Comparison of ENCODE assay signal across 24 cellular contexts in the genomic region with DNA sequence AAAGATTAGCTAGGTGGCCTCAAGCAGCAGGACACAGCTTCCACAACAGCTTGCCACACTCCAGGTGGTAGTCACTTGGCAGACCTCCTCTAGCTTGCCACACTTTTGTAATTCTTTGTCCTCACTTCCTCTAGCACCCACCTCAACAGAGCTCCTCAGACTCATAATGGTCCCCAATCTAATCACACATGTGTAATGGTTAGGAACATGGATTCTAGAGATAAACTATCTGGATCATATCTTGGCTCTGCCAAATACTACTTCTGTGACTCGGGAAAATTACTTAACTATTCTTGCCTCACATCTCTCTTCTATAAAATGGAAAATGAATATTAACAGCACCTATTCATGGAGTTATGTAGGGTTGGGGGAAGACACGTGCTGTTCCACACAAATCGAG. TPM values are rescaled to one million over a fixed set of nuclear protein-coding genes. Genes with fewer than 3 reads are reported as not detected.
DNase-seq lines count a peak whose midpoint lies in the region; ATAC-seq, FAIRE-seq and TF ChIP-seq lines count a peak whose summit lies in the region.
"Had no signal": no experiment of that assay in that cellular context is flagged by ENCODE, and none has a peak within 500 bp of the region (broad histone marks: within the 10 kb centered on the region; RNA-seq: fewer than 3 reads in every experiment).

No MANE protein-coding gene starts in this region.

- TF ChIP-seq RAD21 in K562 (CRISPR knock-in tag; conservative IDR thresholded peaks at IDR 0.05 in 1 of 2, IDR thresholded peaks at IDR 0.05 in 1 of 2) = no peak

- H3K36me3 ChIP-seq in DND-41 (ENCODE audit: insufficient read depth, low read length) (peaks cover 77% of the 10 kb centered on the region), K562 (ENCODE audit: control insufficient read depth, insufficient read depth, low read length) (peaks cover 77% of the 10 kb centered on the region)

- H3K9me1 ChIP-seq in K562 (ENCODE audit: control insufficient read depth, insufficient read depth, low read length) = no peaks in the 10 kb centered on the region

- TF ChIP-seq EP300 in K562 (IDR thresholded peaks at IDR 0.05; ENCODE audit: low read length) = no peak

- H3K4me1 ChIP-seq in DND-41 (ENCODE audit: insufficient read depth, low read length) = peaks cover 45% of the 10 kb centered on the region
- H3K4me1 ChIP-seq in K562 (replicated peaks in 1 of 2; ENCODE audit: control insufficient read depth in 2 of 2, insufficient read depth in 2 of 2, low read length in 2 of 2) = peaks cover 6 to 14% of the 10 kb centered on the region in 2 experiments; a peak in 3 of 5 replicates
- H3K4me1 ChIP-seq: Caco-2 had no signal

- no peak overlapping the region for H3K27ac ChIP-seq in DND-41 (ENCODE audit: low read length)
- H3K27ac ChIP-seq in K562 (ENCODE audit: extremely low read depth, low read depth, low read length) = no peak overlapping the region; the same call in 1 of the 3 replicates
- H3K27ac ChIP-seq: adrenal gland, body of pancreas, RWPE1 had no signal

- FAIRE-seq in K562 (lab: Jason Lieb, UNC) = no peak
- FAIRE-seq: islet of Langerhans, TTC549 had no signal

- H3K79me2 ChIP-seq in DND-41 (ENCODE audit: insufficient read depth, low read length) (peaks cover 69% of the 10 kb centered on the region), K562 (ENCODE audit: control insufficient read depth, insufficient read depth, low read length) (peaks cover 63% of the 10 kb centered on the region)

- ATAC-seq in DND-41 (ENCODE audit: insufficient read depth, low read depth) (no peak), K562 (no peak), natural killer cell (no peak), GM21723 (IDR thresholded peaks at IDR 0.05; ENCODE audit: unreplicated experiment) (no peak)
- ATAC-seq: body of pancreas, left ventricle myocardium superior had no signal

- peaks cover 52% of the 10 kb centered on the region for H3K4me1 Mint-ChIP-seq in activated T-cell treated with anti-CD3 and anti-CD28 coated beads, Interleukin-2, amount 50 U/mL, for 24 hours (ENCODE audit: low read depth)
- H3K4me1 Mint-ChIP-seq in natural killer cell = peaks cover 60 to 64% of the 10 kb centered on the region in 2 donors

- no peak for DNase-seq in activated T-cell treated with anti-CD3 and anti-CD28 coated beads, Interleukin-2, amount 50 U/mL, for 24 hours
- DNase-seq in activated T-cell treated with anti-CD3 and anti-CD28 coated beads, Interleukin-2, amount 50 U/mL, for 1 hour = no peak
- DNase-seq in DND-41 (no peak), K562 (ENCODE audit: extremely low read depth in 1 of 4, low spot score in 3 of 4) (no peak), natural killer cell (no peak), GM19238 (ENCODE audit: insufficient read length, low spot score) (no peak), putamen (ENCODE audit: low spot score) (no peak)
- DNase-seq: adrenal gland, body of pancreas, Caco-2, GF-D8, left ventricle myocardium superior, NCI-H1436, NCI-H2107, NCI-H446, NCI-H82, T-helper 1 cell, trophoblast cell had no signal

- CTCF ChIA-PET in K562 (lab: Yijun Ruan, JAX; ENCODE audit: low intra/inter-chr PET ratio) = no interaction called here

- no peaks in the 10 kb centered on the region for H3K9me3 Mint-ChIP-seq in activated T-cell treated with anti-CD3 and anti-CD28 coated beads, Interleukin-2, amount 50 U/mL, for 24 hours
- H3K9me3 Mint-ChIP-seq in natural killer cell = no peaks in the 10 kb centered on the region
- H3K9me3 Mint-ChIP-seq: activated T-helper 2 cell treated with anti-CD3 and anti-CD28 coated beads, Interferon-gamma antibody, Interleukin-2, Interleukin-4, amounts not matched to agents 10 μg/mL and 5 μg/mL and 100 μg/mL, durations not matched to agents 14 hours and 24 hours and 36 hours; nephron had no signal

- H3K4me3 ChIP-seq in DND-41 (ENCODE audit: low read depth in 1 of 2, low read length in 2 of 2) = no peak overlapping the region
- H3K4me3 ChIP-seq in K562 = no peak overlapping the region
- H3K4me3 ChIP-seq: adrenal gland, body of pancreas had no signal

- no peak overlapping the region for H3K4me3 Mint-ChIP-seq in activated T-cell treated with anti-CD3 and anti-CD28 coated beads, Interleukin-2, amount 50 U/mL, for 24 hours
- H3K4me3 Mint-ChIP-seq in natural killer cell = no peak overlapping the region

- intact Hi-C loops in K562 (cut with micrococcal nuclease) = loop anchor here (10.0 kb wide), 1 partner anchor 203 kb away; a partner anchor contains a TSS
- intact Hi-C loops in natural killer cell (cut with micrococcal nuclease) = no loop called here

- BruUV-seq in K562 (replicated peaks; lab: Mats Ljungman, UMichigan) = TSS peak; percentile 0

- POLR2A ChIA-PET in K562 (lab: Yijun Ruan, JAX) = interaction anchor here (0.7 to 1.8 kb wide), 6 partner anchors 9 to 36 kb away, joined by 3 to 6 read pairs (median 3); a partner anchor contains a TSS

- H3K9me3 ChIP-seq in DND-41 (ENCODE audit: insufficient read depth, low read length, severe bottlenecking) = no peaks in the 10 kb centered on the region
- H3K9me3 ChIP-seq in K562 (replicated peaks; ENCODE audit: control insufficient read depth, insufficient read depth, low read depth, low read length) = no peaks in the 10 kb centered on the region
- H3K9me3 ChIP-seq: adrenal gland, body of pancreas, Caco-2 had no signal

- no peaks in the 10 kb centered on the region for H3K27me3 ChIP-seq in DND-41 (ENCODE audit: insufficient read depth, low read length, poor library complexity)
- no peaks in the 10 kb centered on the region for H3K27me3 ChIP-seq in K562 (ENCODE audit: control insufficient read depth in 2 of 2, insufficient read depth in 2 of 2, low read length in 2 of 2)
- H3K27me3 ChIP-seq: adrenal gland, body of pancreas had no signal

- in situ Hi-C loops in K562 (cut with MboI) = no loop called here

- H4K20me1 ChIP-seq in DND-41 (ENCODE audit: insufficient read depth, low read length) (peaks cover 34% of the 10 kb centered on the region; the same call in 1 of the 2 replicates), K562 (replicated peaks; ENCODE audit: control insufficient read depth, insufficient read depth, low read length) (no peaks in the 10 kb centered on the region; the same call in 1 of the 2 replicates)

- TF ChIP-seq POLR2A in K562 (conservative IDR thresholded peaks at IDR 0.05) = no peak

- no peak for TF ChIP-seq CTCF in DND-41 (IDR thresholded peaks at IDR 0.05; ENCODE audit: borderline replicate concordance, extremely low read depth, low read length, poor library complexity, severe bottlenecking)
- TF ChIP-seq CTCF in K562 (IDR thresholded peaks at IDR 0.05 in 2 of 3, conservative IDR thresholded peaks at IDR 0.05 in 1 of 3; ENCODE audit: insufficient read depth in 2 of 3, low read depth in 1 of 3, low read length in 3 of 3) = no peak
- no peak for TF ChIP-seq CTCF in natural killer cell (IDR thresholded peaks at IDR 0.05)

- H3K4me2 ChIP-seq in DND-41 (ENCODE audit: insufficient read depth, low read length) (peak overlapping the region; percentile 42; the same call in 1 of the 2 replicates), K562 (ENCODE audit: insufficient read depth, low read length) (peak overlapping the region; percentile 21; the same call in 1 of the 2 replicates)

- H3K9ac ChIP-seq in DND-41 (ENCODE audit: low read depth, low read length) (no peak overlapping the region), K562 (ENCODE audit: insufficient read depth in 1 of 2, low read depth in 2 of 2, low read length in 2 of 2) (no peak overlapping the region)

- H3K27me3 Mint-ChIP-seq in activated T-cell treated with anti-CD3 and anti-CD28 coated beads, Interleukin-2, amount 50 U/mL, for 24 hours = no peaks in the 10 kb centered on the region
- H3K27me3 Mint-ChIP-seq in natural killer cell (ENCODE audit: low read depth in 2 of 2) = no peaks in the 10 kb centered on the region

- H3K27ac Mint-ChIP-seq in activated T-cell treated with anti-CD3 and anti-CD28 coated beads, Interleukin-2, amount 50 U/mL, for 24 hours = peak overlapping the region; percentile 73
- H3K27ac Mint-ChIP-seq in natural killer cell = peak overlapping the region; percentile 53 to 78
- H3K27ac Mint-ChIP-seq: activated T-helper 2 cell treated with anti-CD3 and anti-CD28 coated beads, Interferon-gamma antibody, Interleukin-2, Interleukin-4, amounts not matched to agents 10 μg/mL and 5 μg/mL and 100 μg/mL, durations not matched to agents 14 hours and 24 hours and 36 hours; nephron had no signal

- H3K36me3 Mint-ChIP-seq in activated T-cell treated with anti-CD3 and anti-CD28 coated beads, Interleukin-2, amount 50 U/mL, for 24 hours (ENCODE audit: low read depth) = peaks cover 94% of the 10 kb centered on the region
- peaks cover 46% of the 10 kb centered on the region for H3K36me3 Mint-ChIP-seq in natural killer cell

- H2AFZ ChIP-seq in DND-41 (ENCODE audit: low read depth, low read length) (no peak overlapping the region), K562 (ENCODE audit: low read depth, low read length) (no peak overlapping the region)

- 41% methylated on average over 3 of the region's 3 CpGs for WGBS in K562 (ENCODE audit: insufficient coverage, low coverage, missing lambda C conversion rate)

RNA-seq across cellular contexts. Expression of a gene that starts 3.4 kb away (rescaled TPM):
- 357 and 597 TPM in 2 replicates for total RNA-seq in K562 (2011; cell fraction: chromatin; rRNA removed; ENCODE audit: low replicate concordance)
- 292 and 296 TPM in 2 replicates for total RNA-seq in K562 (2011; cell fraction: nucleolus; rRNA removed)
- 272 and 298 TPM in 2 replicates for total RNA-seq in K562 (2011; cell fraction: nucleoplasm; rRNA removed)
- total RNA-seq in K562 (2014; rRNA removed) (76.1 and 87.5 TPM in 2 replicates), K562 (2014; rRNA removed; fragmentation: Illumina TruSeq; extraction: Trizol) (66.5 and 77.9 TPM in 2 replicates), K562 (2015; rRNA removed; fragmentation: Illumina TruSeq; extraction: Trizol) (94.4 and 95.0 TPM in 2 replicates), K562 (2021) (188 and 210 TPM in 2 replicates), natural killer cell (100 to 1,000 TPM; 207 to 236 (median 228) TPM)
- polyA plus RNA-seq in K562 (2011; rRNA removed) (191 and 199 TPM in 2 replicates), K562 (2014; fragmentation: Illumina TruSeq; extraction: Trizol) (224 and 231 TPM in 2 replicates), K562 (2014; fragmentation: Nextera tagmentation; extraction: Ambion mirVana) (100 to 1,000 TPM in 1 of 2 experiments, 10 to 100 TPM in 1; 87.9 to 155 TPM), K562 (2014; rRNA removed) (171 and 181 TPM in 2 replicates)
- 297 and 335 TPM in 2 replicates for polyA plus RNA-seq in K562 (2011; cell fraction: cytosol; rRNA removed)
- 314 and 395 TPM in 2 replicates for polyA plus RNA-seq in K562 (2011; cell fraction: nucleus; rRNA removed)
- polyA plus RNA-seq in K562 (2012) = 148 and 177 TPM in 2 replicates
- polyA minus RNA-seq in K562 (2011; rRNA and poly(A)+ RNA removed) = 329 and 491 TPM in 2 replicates
- 205 and 221 TPM in 2 replicates for polyA minus RNA-seq in K562 (2011; cell fraction: cytosol; rRNA and poly(A)+ RNA removed)
- 92.2 and 124 TPM in 2 replicates for polyA minus RNA-seq in K562 (2011; cell fraction: nucleus; rRNA and poly(A)+ RNA removed)

RNA-seq across cellular contexts. Expression of a gene that starts 23.2 kb away (rescaled TPM):
- total RNA-seq in K562 (2011; cell fraction: chromatin; rRNA removed; ENCODE audit: low replicate concordance) = 6.2 and 12.4 TPM in 2 replicates
- 10.3 and 12.5 TPM in 2 replicates for total RNA-seq in K562 (2011; cell fraction: nucleolus; rRNA removed)
- total RNA-seq in K562 (2011; cell fraction: nucleoplasm; rRNA removed) = 9.8 and 11.6 TPM in 2 replicates
- total RNA-seq in K562 (2014; rRNA removed) (6.1 and 8.8 TPM in 2 replicates), K562 (2014; rRNA removed; fragmentation: Illumina TruSeq; extraction: Trizol) (5.9 and 6.4 TPM in 2 replicates), K562 (2015; rRNA removed; fragmentation: Illumina TruSeq; extraction: Trizol) (6.1 and 6.7 TPM in 2 replicates), K562 (2021) (8.9 and 9.0 TPM in 2 replicates), natural killer cell (10 to 100 TPM; 14.1 to 28.7 (median 20.5) TPM)
- polyA plus RNA-seq in K562 (2011; rRNA removed) (0.23 and 5.2 TPM in 2 replicates), K562 (2014; fragmentation: Illumina TruSeq; extraction: Trizol) (6.4 and 8.1 TPM in 2 replicates), K562 (2014; fragmentation: Nextera tagmentation; extraction: Ambion mirVana) (1 to 10 TPM in 1 of 2 experiments, under 1 TPM in 1; 0.99 to 1.5 TPM), K562 (2014; rRNA removed) (5.8 and 6.5 TPM in 2 replicates)
- polyA plus RNA-seq in K562 (2011; cell fraction: cytosol; rRNA removed) = 0.35 and 9.2 TPM in 2 replicates
- polyA plus RNA-seq in K562 (2011; cell fraction: nucleus; rRNA removed) = 0.25 and 9.3 TPM in 2 replicates
- polyA plus RNA-seq in K562 (2012) = 3.2 and 5.3 TPM in 2 replicates
- polyA minus RNA-seq in K562 (2011; rRNA and poly(A)+ RNA removed) = 0.21 and 7.7 TPM in 2 replicates
- polyA minus RNA-seq in K562 (2011; cell fraction: cytosol; rRNA and poly(A)+ RNA removed) = 4.9 TPM in 1 of 2 replicates, not detected in the other
- 0.11 and 1.8 TPM in 2 replicates for polyA minus RNA-seq in K562 (2011; cell fraction: nucleus; rRNA and poly(A)+ RNA removed)

RNA-seq across cellular contexts. Expression of a gene that starts 33.7 kb away (rescaled TPM):
- 45.7 and 47.1 TPM in 2 replicates for total RNA-seq in K562 (2011; cell fraction: chromatin; rRNA removed; ENCODE audit: low replicate concordance)
- 25.8 and 26.7 TPM in 2 replicates for total RNA-seq in K562 (2011; cell fraction: nucleolus; rRNA removed)
- 27.6 and 34.5 TPM in 2 replicates for total RNA-seq in K562 (2011; cell fraction: nucleoplasm; rRNA removed)
- total RNA-seq in K562 (2014; rRNA removed) = 63.7 and 74.2 TPM in 2 replicates
- 52.7 and 54.8 TPM in 2 replicates for total RNA-seq in K562 (2014; rRNA removed; fragmentation: Illumina TruSeq; extraction: Trizol)
- 58.2 and 61.0 TPM in 2 replicates for total RNA-seq in K562 (2015; rRNA removed; fragmentation: Illumina TruSeq; extraction: Trizol)
- total RNA-seq in K562 (2021) = 64.4 and 65.1 TPM in 2 replicates
- polyA plus RNA-seq in K562 (2011; rRNA removed) = 68.0 and 76.0 TPM in 2 replicates
- 56.1 and 60.9 TPM in 2 replicates for polyA plus RNA-seq in K562 (2011; cell fraction: cytosol; rRNA removed)
- polyA plus RNA-seq in K562 (2011; cell fraction: nucleus; rRNA removed) = 62.2 and 63.3 TPM in 2 replicates
- 45.6 and 48.3 TPM in 2 replicates for polyA plus RNA-seq in K562 (2012)
- polyA plus RNA-seq in K562 (2014; fragmentation: Illumina TruSeq; extraction: Trizol) = 94.5 and 109 TPM in 2 replicates
- polyA plus RNA-seq in K562 (2014; fragmentation: Nextera tagmentation; extraction: Ambion mirVana) = 10 to 100 TPM; 52.4 to 73.8 TPM
- 67.4 and 73.5 TPM in 2 replicates for polyA plus RNA-seq in K562 (2014; rRNA removed)
- 64.5 and 73.1 TPM in 2 replicates for polyA minus RNA-seq in K562 (2011; rRNA and poly(A)+ RNA removed)
- polyA minus RNA-seq in K562 (2011; cell fraction: cytosol; rRNA and poly(A)+ RNA removed) = 36.7 and 42.9 TPM in 2 replicates
- polyA minus RNA-seq in K562 (2011; cell fraction: nucleus; rRNA and poly(A)+ RNA removed) = 19.0 and 30.5 TPM in 2 replicates
- 1 to 10 TPM; 2.1 to 2.9 (median 2.7) TPM for total RNA-seq in natural killer cell

RNA-seq across cellular contexts. Expression of a gene that starts 35.9 kb away (rescaled TPM):
- total RNA-seq in K562 (2011; cell fraction: chromatin; rRNA removed; ENCODE audit: low replicate concordance) = 65.3 and 99.0 TPM in 2 replicates
- total RNA-seq in K562 (2011; cell fraction: nucleolus; rRNA removed) = 78.5 and 85.1 TPM in 2 replicates
- 62.5 and 66.0 TPM in 2 replicates for total RNA-seq in K562 (2011; cell fraction: nucleoplasm; rRNA removed)
- total RNA-seq in K562 (2014; rRNA removed) (121 and 182 TPM in 2 replicates), K562 (2014; rRNA removed; fragmentation: Illumina TruSeq; extraction: Trizol) (64.7 and 78.7 TPM in 2 replicates), K562 (2015; rRNA removed; fragmentation: Illumina TruSeq; extraction: Trizol) (85.4 and 89.7 TPM in 2 replicates), K562 (2021) (92.8 and 94.3 TPM in 2 replicates), natural killer cell (100 to 1,000 TPM in 2 of 3 donors, 10 to 100 TPM in 1; 74.9 to 109 (median 106) TPM)
- polyA plus RNA-seq in K562 (2011; rRNA removed) (102 and 122 TPM in 2 replicates), K562 (2014; fragmentation: Illumina TruSeq; extraction: Trizol) (94.2 and 104 TPM in 2 replicates), K562 (2014; fragmentation: Nextera tagmentation; extraction: Ambion mirVana) (10 to 100 TPM; 11.4 to 19.2 TPM), K562 (2014; rRNA removed) (145 and 156 TPM in 2 replicates)
- polyA plus RNA-seq in K562 (2011; cell fraction: cytosol; rRNA removed) = 151 and 245 TPM in 2 replicates
- 122 and 181 TPM in 2 replicates for polyA plus RNA-seq in K562 (2011; cell fraction: nucleus; rRNA removed)
- 74.5 and 74.6 TPM in 2 replicates for polyA plus RNA-seq in K562 (2012)
- polyA minus RNA-seq in K562 (2011; rRNA and poly(A)+ RNA removed) = 72.8 and 90.4 TPM in 2 replicates
- polyA minus RNA-seq in K562 (2011; cell fraction: cytosol; rRNA and poly(A)+ RNA removed) = 30.5 and 44.8 TPM in 2 replicates
- 45.0 and 45.4 TPM in 2 replicates for polyA minus RNA-seq in K562 (2011; cell fraction: nucleus; rRNA and poly(A)+ RNA removed)

RNA-seq across cellular contexts. Expression of a gene that starts 36.1 kb away (rescaled TPM):
- total RNA-seq in K562 (2011; cell fraction: chromatin; rRNA removed; ENCODE audit: low replicate concordance) = 14.6 and 42.7 TPM in 2 replicates
- total RNA-seq in K562 (2011; cell fraction: nucleolus; rRNA removed) = 18.6 and 25.2 TPM in 2 replicates
- 23.5 and 33.2 TPM in 2 replicates for total RNA-seq in K562 (2011; cell fraction: nucleoplasm; rRNA removed)
- total RNA-seq in K562 (2014; rRNA removed) (7.2 and 9.8 TPM in 2 replicates), K562 (2014; rRNA removed; fragmentation: Illumina TruSeq; extraction: Trizol) (6.7 and 6.8 TPM in 2 replicates), K562 (2015; rRNA removed; fragmentation: Illumina TruSeq; extraction: Trizol) (10.3 and 10.7 TPM in 2 replicates), K562 (2021) (18.6 and 20.0 TPM in 2 replicates), natural killer cell (10 to 100 TPM; 49.8 to 59.3 (median 54.5) TPM)
- polyA plus RNA-seq in K562 (2011; rRNA removed) (10.9 and 16.6 TPM in 2 replicates), K562 (2014; fragmentation: Illumina TruSeq; extraction: Trizol) (16.6 and 17.4 TPM in 2 replicates), K562 (2014; fragmentation: Nextera tagmentation; extraction: Ambion mirVana) (1 to 10 TPM; 1.7 to 2.0 TPM), K562 (2014; rRNA removed) (9.9 and 10.8 TPM in 2 replicates)
- polyA plus RNA-seq in K562 (2011; cell fraction: cytosol; rRNA removed) = 10.1 and 20.0 TPM in 2 replicates
- 8.0 and 10.8 TPM in 2 replicates for polyA plus RNA-seq in K562 (2011; cell fraction: nucleus; rRNA removed)
- 14.1 and 20.7 TPM in 2 replicates for polyA plus RNA-seq in K562 (2012)
- polyA minus RNA-seq in K562 (2011; rRNA and poly(A)+ RNA removed) = 12.4 and 14.8 TPM in 2 replicates
- polyA minus RNA-seq in K562 (2011; cell fraction: cytosol; rRNA and poly(A)+ RNA removed) = 8.3 and 14.1 TPM in 2 replicates
- polyA minus RNA-seq in K562 (2011; cell fraction: nucleus; rRNA and poly(A)+ RNA removed) = 4.8 and 7.8 TPM in 2 replicates

Comparison
In these comparisons a context has a peak if more than half of its experiments do, and no peak if none do; other contexts are left out.
1. RNA of a gene that starts 33.7 kb away (total RNA-seq): 25.8 to 74.2 TPM in K562; 2.1 to 2.9 TPM in natural killer cell; every median in the first group is over 4 times any median in the second.